In the genomic region with DNA sequence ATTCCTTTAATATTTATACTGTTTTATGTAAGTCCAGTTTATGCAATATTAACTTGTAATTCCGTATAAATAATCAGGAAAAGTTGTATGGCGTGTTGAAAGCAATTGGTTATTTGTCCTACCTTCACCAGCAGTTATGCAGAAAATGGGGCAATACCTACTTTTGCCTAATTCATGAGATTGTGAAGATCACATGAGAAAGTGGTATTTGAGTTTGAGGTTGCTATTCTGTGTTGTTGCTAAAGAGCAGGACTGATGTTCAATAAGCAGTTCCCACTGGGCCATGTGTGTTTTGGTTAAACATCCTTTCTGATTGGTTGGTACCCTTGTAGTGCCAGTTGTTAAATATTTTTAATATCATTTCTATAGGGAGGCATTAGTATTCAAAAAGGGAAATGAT, we compare ENCODE assay signal across 18 cellular contexts.
DNase-seq lines count a peak whose midpoint lies in the region; ATAC-seq and TF ChIP-seq lines count a peak whose summit lies in the region.
"Had no signal": no experiment of that assay in that cellular context is flagged by ENCODE, and none has a peak within 500 bp of the region (broad histone marks: within the 10 kb centered on the region; RNA-seq: fewer than 3 reads in every experiment).

No MANE protein-coding gene starts in this region.

- H3K27me3 Mint-ChIP-seq in T-helper 1 cell treated with Interleukin-12 subunit alpha and Interleukin-12 subunit beta and Interleukin-4 antibody, amounts not matched to agents 30 μg/mL and 1 μg/mL, for 36 hours (ENCODE audit: low read depth), result no peaks in the 10 kb centered on the region

- H3K4me2 ChIP-seq in Loucy (ENCODE audit: low read depth, low read length, poor library complexity, severe bottlenecking), result peak overlapping the region; percentile 93

- H3K27me3 ChIP-seq in Loucy (ENCODE audit: insufficient read depth, low read length, poor library complexity, severe bottlenecking) (no peaks in the 10 kb centered on the region), neutrophil (no peaks in the 10 kb centered on the region)

- peak overlapping the region; percentile 78 for H3K4me3 Mint-ChIP-seq in T-helper 1 cell treated with Interleukin-12 subunit alpha and Interleukin-12 subunit beta and Interleukin-4 antibody, amounts not matched to agents 30 μg/mL and 1 μg/mL, for 36 hours

- H3K36me3 ChIP-seq in Loucy (ENCODE audit: insufficient read depth, low read length) (no peaks in the 10 kb centered on the region), neutrophil (no peaks in the 10 kb centered on the region)

- no peak overlapping the region for H3K27ac Mint-ChIP-seq in T-helper 1 cell treated with Interleukin-12 subunit alpha and Interleukin-12 subunit beta and Interleukin-4 antibody, amounts not matched to agents 30 μg/mL and 1 μg/mL, for 36 hours

- H3K27ac ChIP-seq in caudate nucleus (ENCODE audit: low read depth, low read length) (peak overlapping the region; percentile 28), neutrophil (peak overlapping the region; percentile 94)
- H3K27ac ChIP-seq: epithelial cell of prostate had no signal

- H3K4me1 ChIP-seq in Loucy (ENCODE audit: insufficient read depth, low read length, poor library complexity, severe bottlenecking), result peaks cover 77% of the 10 kb centered on the region
- peaks cover 83% of the 10 kb centered on the region in 2 experiments for H3K4me1 ChIP-seq in neutrophil (ENCODE audit: control insufficient read depth in 1 of 2, insufficient read depth in 1 of 2, low read depth in 1 of 2, low read length in 1 of 2)

- peaks cover 75% of the 10 kb centered on the region for H3K4me1 Mint-ChIP-seq in T-helper 1 cell treated with Interleukin-12 subunit alpha and Interleukin-12 subunit beta and Interleukin-4 antibody, amounts not matched to agents 30 μg/mL and 1 μg/mL, for 36 hours (ENCODE audit: low read depth)

- H3K9me2 ChIP-seq in Loucy (replicated peaks; ENCODE audit: low read depth, low read length), result no peaks in the 10 kb centered on the region

- H3K4me3 ChIP-seq in Loucy (ENCODE audit: low read length, poor library complexity, severe bottlenecking), result peak overlapping the region; percentile 85
- H3K4me3 ChIP-seq in neutrophil (ENCODE audit: low read depth in 1 of 2, low read length in 1 of 2), result peak overlapping the region in 1 of 2 experiments; percentile 77

- no peaks in the 10 kb centered on the region for H3K9me3 Mint-ChIP-seq in T-helper 1 cell treated with Interleukin-12 subunit alpha and Interleukin-12 subunit beta and Interleukin-4 antibody, amounts not matched to agents 30 μg/mL and 1 μg/mL, for 36 hours
- H3K9me3 Mint-ChIP-seq: neural crest cell had no signal

- DNase-seq in T-helper 1 cell (no peak), caudate nucleus (lab: John Stamatoyannopoulos, UW) (no peak), GM03348 (ENCODE audit: low spot score) (no peak), NCI-H2107 (lab: John Stamatoyannopoulos, UW) (no peak)
- DNase-seq: activated naive CD4-positive, alpha-beta T cell treated with anti-CD3 and anti-CD28 coated beads, Interleukin-2, amount 50 U/mL, for 16 hours; Calu3; GOT3; head of caudate nucleus; kidney glomerular epithelial cell; NCI-H1694; NCI-H526 treated with DMSO at 0.1 percent for 48 hours; RPMI8226 had no signal

- TF ChIP-seq CTCF in Loucy (conservative IDR thresholded peaks at IDR 0.05; ENCODE audit: low read length), result no peak
- TF ChIP-seq CTCF in neutrophil (IDR thresholded peaks at IDR 0.05), result no peak

- H3K9ac ChIP-seq in Loucy (ENCODE audit: low read depth, low read length, poor library complexity, severe bottlenecking), result peak overlapping the region; percentile 89

- H4K20me1 ChIP-seq in Loucy (ENCODE audit: insufficient read depth, low read length, poor library complexity, severe bottlenecking), result peaks cover 75% of the 10 kb centered on the region

- peaks cover 47% of the 10 kb centered on the region for H3K36me3 Mint-ChIP-seq in T-helper 1 cell treated with Interleukin-12 subunit alpha and Interleukin-12 subunit beta and Interleukin-4 antibody, amounts not matched to agents 30 μg/mL and 1 μg/mL, for 36 hours (ENCODE audit: low read depth)

- H3K9me3 ChIP-seq in Loucy (ENCODE audit: insufficient read depth, low read depth, low read length) (no peaks in the 10 kb centered on the region), neutrophil (no peaks in the 10 kb centered on the region)

- peaks cover 6% of the 10 kb centered on the region for H3F3A ChIP-seq in Loucy (ENCODE audit: low read depth)

- H2AFZ ChIP-seq in Loucy (ENCODE audit: low read length), result no peak overlapping the region

- no peak for ATAC-seq in HG02588 (IDR thresholded peaks at IDR 0.05; ENCODE audit: unreplicated experiment)

- H3K79me2 ChIP-seq in Loucy (ENCODE audit: insufficient read depth, low read length), result peaks cover 79% of the 10 kb centered on the region
